ENCODE assay signal across 19 cellular contexts in the genomic region with DNA sequence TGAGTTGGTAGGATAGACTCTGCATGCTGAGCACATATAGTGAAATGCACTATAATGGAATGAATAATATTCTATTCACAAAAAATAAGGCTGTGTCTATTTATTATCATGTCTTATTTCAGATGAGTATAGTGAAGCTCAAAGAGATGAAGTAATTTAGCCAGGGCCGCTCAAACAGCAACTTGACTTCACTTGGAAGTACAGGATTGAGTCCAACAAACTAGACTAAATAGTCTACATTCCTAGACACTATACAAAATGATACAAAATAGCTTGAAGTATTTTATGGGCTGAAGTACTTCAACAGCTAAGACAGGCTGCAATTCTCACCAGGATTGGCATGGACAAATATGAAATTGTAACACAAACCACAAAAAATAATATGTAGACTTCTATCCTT.
"Had no signal": no experiment of that assay in that cellular context is flagged by ENCODE, and none has a peak within 500 bp of the region (broad histone marks: within the 10 kb centered on the region; RNA-seq: fewer than 3 reads in every experiment).

No MANE protein-coding gene starts in this region.

- H3K4me3 ChIP-seq: esophagus squamous epithelium, hepatocyte, mucosa of descending colon, neural progenitor cell, pancreas, suprapubic skin, thyroid gland had no signal

- H3K9ac ChIP-seq: neural progenitor cell had no signal

- H2AFZ ChIP-seq: hepatocyte, neural progenitor cell had no signal

- H3K4me2 ChIP-seq: hepatocyte, neural progenitor cell had no signal

- ATAC-seq: mucosa of descending colon; natural killer cell treated with Interleukin-12 subunit alpha and Interleukin-12 subunit beta and Interleukin-15 and Interleukin-18, amount 100 ng/mL, for 72 hours; pancreas; right cardiac atrium; stimulated activated effector memory CD8-positive, alpha-beta T cell treated with anti-CD3 and anti-CD28 coated beads, Interleukin-12 subunit alpha, Interleukin-12 subunit beta, amount 100 ng/mL, for 72 hours; stimulated activated naive CD8-positive, alpha-beta T cell treated with anti-CD3 and anti-CD28 coated beads, Interleukin-15, Interleukin-2, amounts not matched to agents 100 U/mL and 50 U/mL, for 24 hours had no signal

- DNase-seq: dermis blood vessel endothelial cell; esophagus squamous epithelium; foreskin melanocyte; head of caudate nucleus; kidney glomerular epithelial cell; mammary epithelial cell; mucosa of descending colon; occipital lobe; pancreas; right cardiac atrium; stimulated activated CD4-positive, alpha-beta T cell treated with anti-CD3 and anti-CD28 coated beads, Interleukin-4, amount 100 ng/mL, for 1 hour; stimulated activated CD8-positive, alpha-beta memory T cell treated with anti-CD3 and anti-CD28 coated beads, Interleukin-4, amount 100 ng/mL, for 48 hours; stimulated activated naive CD8-positive, alpha-beta T cell treated with anti-CD3 and anti-CD28 coated beads, Interleukin-15, Interleukin-2, amounts not matched to agents 100 U/mL and 50 U/mL, for 24 hours; thyroid gland had no signal

- H3K27me3 ChIP-seq: esophagus squamous epithelium, hepatocyte, neural progenitor cell, pancreas, suprapubic skin, thyroid gland had no signal

- H3K9me3 ChIP-seq: esophagus squamous epithelium, mucosa of descending colon, pancreas, suprapubic skin, thyroid gland had no signal

- H3K4me1 ChIP-seq: neural progenitor cell, pancreas, thyroid gland had no signal

- H3K36me3 ChIP-seq: esophagus squamous epithelium, neural progenitor cell, pancreas, suprapubic skin, thyroid gland had no signal

- H3K27ac ChIP-seq: esophagus squamous epithelium, hepatocyte, neural progenitor cell, pancreas, suprapubic skin, thyroid gland had no signal
